14 cellular contexts compared by ENCODE assay signal in genomic region chr3:14265246-14265962, GRCh38.
DNase-seq lines count a peak whose midpoint lies in the region; ATAC-seq, FAIRE-seq and TF ChIP-seq lines count a peak whose summit lies in the region.
"Had no signal": no experiment of that assay in that cellular context is flagged by ENCODE, and none has a peak within 500 bp of the region (broad histone marks: within the 10 kb centered on the region; RNA-seq: fewer than 3 reads in every experiment).

No MANE protein-coding gene starts in this region.

- no peak for ATAC-seq in GM18868 (IDR thresholded peaks at IDR 0.05; ENCODE audit: unreplicated experiment)
- ATAC-seq: upper lobe of right lung had no signal

- FAIRE-seq in GM12892 (lab: Jason Lieb, UNC), result no peak

- H3K36me3 ChIP-seq in Peyer's patch, result no peaks in the 10 kb centered on the region
- H3K36me3 ChIP-seq: BLaER1, upper lobe of right lung had no signal

- DNase-seq in AG09309 (ENCODE audit: low read depth) (peak; percentile 31), GM12865 (ENCODE audit: low read depth) (peak; percentile 41), Peyer's patch (peak in 2 of 3 donors; percentile 48 to 60), fibroblast of pulmonary artery (ENCODE audit: low read depth) (peak; percentile 61), mucosa of gallbladder (ENCODE audit: low spot score) (no peak), GM12892 (ENCODE audit: insufficient read length) (no peak)
- DNase-seq in activated CD4-positive, alpha-beta T cell treated with anti-CD3 and anti-CD28 coated beads, Interleukin-2, amount 50 U/mL, for 4 hours, result no peak
- DNase-seq: activated T-cell treated with anti-CD3 and anti-CD28 coated beads, Interleukin-2, amount 50 U/mL, for 72 hours; cerebellar nuclear complex; KBM-7; upper lobe of right lung had no signal

- no peaks in the 10 kb centered on the region for H3K9me3 ChIP-seq in Peyer's patch
- H3K9me3 ChIP-seq: BLaER1, upper lobe of right lung had no signal

- H3K4me1 ChIP-seq in Peyer's patch, result peaks cover 0 to 14% (median 0%) of the 10 kb centered on the region in 4 donors
- H3K4me1 ChIP-seq: BLaER1 had no signal

- H3K27me3 ChIP-seq in Peyer's patch, result no peaks in the 10 kb centered on the region
- H3K27me3 ChIP-seq: BLaER1, upper lobe of right lung had no signal

- no peak overlapping the region for H3K27ac ChIP-seq in Peyer's patch
- H3K27ac ChIP-seq: BLaER1, upper lobe of right lung, VCaP had no signal

- TF ChIP-seq POLR2A in Peyer's patch (IDR thresholded peaks at IDR 0.05), result no peak
- TF ChIP-seq POLR2A in GM12892 (IDR thresholded peaks at IDR 0.05; ENCODE audit: low read depth, low read length), result no peak

- TF ChIP-seq CTCF in AG09309 (IDR thresholded peaks at IDR 0.05; ENCODE audit: control insufficient read depth, insufficient read depth, low read depth, low read length, missing control alignments) (no peak), GM12865 (IDR thresholded peaks at IDR 0.05; ENCODE audit: insufficient read depth, low read depth, low read length, missing control alignments) (no peak), Peyer's patch (IDR thresholded peaks at IDR 0.05) (no peak), fibroblast of pulmonary artery (IDR thresholded peaks at IDR 0.05; ENCODE audit: low read length, missing control alignments) (no peak)

- H3K4me3 ChIP-seq in AG09309 (ENCODE audit: control insufficient read depth, low read depth, low read length) (no peak overlapping the region), GM12865 (ENCODE audit: low read depth, low read length) (no peak overlapping the region), Peyer's patch (no peak overlapping the region), fibroblast of pulmonary artery (replicated peaks; ENCODE audit: low read depth, low read length) (no peak overlapping the region)
- H3K4me3 ChIP-seq: BLaER1, upper lobe of right lung had no signal

Comparison
In these comparisons a context has a peak if more than half of its experiments do, and no peak if none do; other contexts are left out.
1. DNase-seq: peak in AG09309 (single experiment), GM12865 (single experiment), Peyer's patch (2 of 3) and fibroblast of pulmonary artery (single experiment); none in activated CD4-positive, alpha-beta T cell treated with anti-CD3 and anti-CD28 coated beads, Interleukin-2, amount 50 U/mL, for 4 hours (0 of 2), mucosa of gallbladder (single experiment) and GM12892 (single experiment).